8 cellular contexts compared by ENCODE assay signal in the genomic region with DNA sequence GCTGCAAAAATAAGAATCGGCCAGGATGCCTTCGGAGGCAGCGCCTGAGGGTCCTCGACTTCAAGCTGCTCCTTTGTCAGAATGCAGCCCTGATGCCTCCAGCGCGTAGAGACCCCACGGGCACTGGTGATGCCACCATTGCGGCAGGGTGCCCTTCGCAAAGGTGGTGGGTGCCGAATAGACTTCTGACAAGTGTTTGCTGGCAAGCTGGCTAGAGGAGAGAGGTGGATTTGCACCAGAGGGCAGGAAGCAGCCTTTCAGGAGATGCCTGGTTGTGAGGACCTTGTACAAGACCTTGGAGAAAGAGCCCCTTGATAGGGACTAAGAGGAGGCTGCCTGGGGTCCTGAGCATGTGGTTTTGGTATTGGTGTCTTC.
DNase-seq lines count a peak whose midpoint lies in the region; ATAC-seq, FAIRE-seq and TF ChIP-seq lines count a peak whose summit lies in the region.

No MANE protein-coding gene starts in this region.

- H3K27me3 ChIP-seq in GM06990 (replicated peaks; ENCODE audit: control insufficient read depth, insufficient read depth, low read length) (no peaks in the 10 kb centered on the region), neural progenitor cell (peaks cover 24% of the 10 kb centered on the region)

- H3K4me1 ChIP-seq in neural progenitor cell, result peaks cover 39% of the 10 kb centered on the region

- peak overlapping the region; percentile 82 for H3K4me3 Mint-ChIP-seq in neural progenitor cell

- peaks cover 53% of the 10 kb centered on the region for H3K79me2 ChIP-seq in neural progenitor cell (ENCODE audit: low read depth)

- H3K27me3 Mint-ChIP-seq in neural progenitor cell (ENCODE audit: insufficient read depth, low read depth), result peaks cover 2% of the 10 kb centered on the region

- H3K27ac ChIP-seq in caudate nucleus (ENCODE audit: low read depth, low read length) (peak overlapping the region; percentile 94), neural progenitor cell (no peak overlapping the region)

- H3F3A ChIP-seq in neural progenitor cell (ENCODE audit: low read depth), result peaks cover 31% of the 10 kb centered on the region

- peaks cover 2% of the 10 kb centered on the region for H3K36me3 Mint-ChIP-seq in neural progenitor cell

- DNase-seq in GM06990 (ENCODE audit: extremely low read depth, insufficient read length) (no peak), caudate nucleus (lab: John Stamatoyannopoulos, UW) (no peak), neural progenitor cell (ENCODE audit: low spot score) (no peak), RCC 7860 (ENCODE audit: low spot score) (no peak), NCI-H82 treated with DMSO at 0.1 percent for 48 hours (lab: John Stamatoyannopoulos, UW; ENCODE audit: unreplicated experiment) (no peak), AG20443 (ENCODE audit: low spot score) (no peak), cerebellar cortex (ENCODE audit: low spot score) (no peak)

- H3K9me3 Mint-ChIP-seq in neural progenitor cell, result no peaks in the 10 kb centered on the region

- TF ChIP-seq CTCF in GM06990 (IDR thresholded peaks at IDR 0.05; ENCODE audit: insufficient read depth, low read length, poor library complexity, severe bottlenecking) (no peak), neural progenitor cell (IDR thresholded peaks at IDR 0.05) (no peak)

- H3K36me3 ChIP-seq in GM06990 (ENCODE audit: control insufficient read depth, insufficient read depth, low read length), result peaks cover 2% of the 10 kb centered on the region
- no peaks in the 10 kb centered on the region for H3K36me3 ChIP-seq in neural progenitor cell

- H4K20me1 ChIP-seq in neural progenitor cell (ENCODE audit: low read depth), result peaks cover 87% of the 10 kb centered on the region

- no peak overlapping the region for H2AFZ ChIP-seq in neural progenitor cell (replicated peaks)

- peaks cover 60% of the 10 kb centered on the region for H3K4me1 Mint-ChIP-seq in neural progenitor cell

- no peak for FAIRE-seq in RCC 7860 (lab: Jason Lieb, UNC)

- no peaks in the 10 kb centered on the region for H3K9me3 ChIP-seq in neural progenitor cell (ENCODE audit: low read depth)

- H3K9ac ChIP-seq in neural progenitor cell, result no peak overlapping the region

- H3K4me3 ChIP-seq in GM06990 (replicated peaks; ENCODE audit: low read depth, low read length) (peak overlapping the region; percentile 81), neural progenitor cell (peak overlapping the region; percentile 82)

- H3K27ac Mint-ChIP-seq in neural progenitor cell, result peak overlapping the region; percentile 12

- peak; percentile 3 for ATAC-seq in HG03045 (IDR thresholded peaks at IDR 0.05; ENCODE audit: unreplicated experiment)

- H3K4me2 ChIP-seq in neural progenitor cell, result peak overlapping the region; percentile 99
